ENCODE assay signal across 8 cellular contexts in the genomic region with DNA sequence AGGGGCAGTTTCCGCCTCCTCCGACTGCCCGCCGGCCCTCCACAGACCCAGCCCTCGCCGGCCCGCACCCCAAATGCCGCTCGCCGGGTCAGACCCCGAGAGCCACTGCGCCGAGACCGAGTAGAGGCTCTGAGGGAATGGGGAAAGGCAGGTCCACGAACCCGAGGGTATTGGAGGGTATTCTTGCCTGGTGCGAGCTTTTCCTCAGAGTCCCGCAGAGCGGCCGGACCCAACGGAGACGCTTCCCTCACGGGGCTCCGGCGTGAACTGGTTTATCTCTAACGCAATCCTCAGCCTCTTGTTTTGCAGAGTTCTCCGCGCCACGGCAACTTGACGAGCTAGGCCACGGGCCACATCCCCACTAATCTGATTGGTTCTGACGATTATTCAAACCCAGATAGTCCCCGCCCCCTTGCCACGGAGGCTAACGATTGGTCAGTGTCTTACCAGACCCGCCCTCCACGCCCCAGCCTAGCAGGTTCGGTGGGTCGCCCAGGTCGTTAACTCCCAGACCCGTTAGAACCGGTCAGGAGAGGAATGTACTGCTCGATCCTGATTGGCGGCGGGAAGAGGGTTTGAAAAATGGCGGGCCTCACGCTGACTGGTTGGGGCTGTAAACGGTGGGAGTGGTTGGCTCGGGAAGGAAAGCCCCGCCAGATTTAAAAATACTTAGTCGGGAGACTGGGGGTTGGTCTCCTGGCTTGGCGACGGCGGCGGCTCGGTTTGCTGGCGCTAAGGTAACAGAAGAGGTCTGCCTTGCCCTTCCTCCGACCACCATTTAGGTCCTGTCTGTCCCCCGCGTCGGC. TPM values are rescaled to one million over a fixed set of nuclear protein-coding genes. Genes with fewer than 3 reads are reported as not detected.
DNase-seq lines count a peak whose midpoint lies in the region; ATAC-seq and TF ChIP-seq lines count a peak whose summit lies in the region.

Gene HMGB2, minus strand, starts transcription at position 274 of the 806 bp plus-strand sequence. CDS start 709 bp downstream, outside the sequence.

- peak within 1 kb of the TSS; percentile 100 for H3K27ac Mint-ChIP-seq in dendritic cell treated with granulocyte-macrophage colony-stimulating factor and Interleukin-4, amounts not matched to agents 40 ng/mL and 50 ng/mL, for 4 days

- peak within 1 kb of the TSS; percentile 99 for H3K4me3 Mint-ChIP-seq in dendritic cell treated with granulocyte-macrophage colony-stimulating factor and Interleukin-4, amounts not matched to agents 40 ng/mL and 50 ng/mL, for 4 days

- ATAC-seq in GM19395 (IDR thresholded peaks at IDR 0.05; ENCODE audit: unreplicated experiment) = peak; percentile 87
- ATAC-seq in HG03565 (IDR thresholded peaks at IDR 0.05; ENCODE audit: unreplicated experiment) = peak; percentile 89
- peak; percentile 90 for ATAC-seq in left lobe of liver

- intact Hi-C loops in dendritic cell treated with granulocyte-macrophage colony-stimulating factor and Interleukin-4, amounts not matched to agents 40 ng/mL and 50 ng/mL, for 4 days (cut with micrococcal nuclease) = loop anchor here (1.0 kb wide), 1 partner anchor 36 kb away; the partner anchor contains the start of gene SAP30

- DNase-seq in NCI-H774 (lab: John Stamatoyannopoulos, UW) (peak; percentile 91), left lobe of liver (ENCODE audit: low spot score) (peak; percentile 100)
- DNase-seq in activated CD4-positive, alpha-beta T cell treated with anti-CD3 and anti-CD28 coated beads, Interleukin-2, amount 50 U/mL, for 4 hours = peak; percentile 100
- peak; percentile 99 for DNase-seq in stimulated activated CD4-positive, alpha-beta T cell treated with anti-CD3 and anti-CD28 coated beads, Interleukin-2, amount 100 ng/mL, for 4 hours (ENCODE audit: low read depth)

- H3K27ac ChIP-seq in C4-2B = peak within 1 kb of the TSS; percentile 98

- H3K9me3 Mint-ChIP-seq in dendritic cell treated with granulocyte-macrophage colony-stimulating factor and Interleukin-4, amounts not matched to agents 40 ng/mL and 50 ng/mL, for 4 days = no peaks in the 10 kb centered on the region

- no peak for TF ChIP-seq CTCF in C4-2B (conservative IDR thresholded peaks at IDR 0.05)

- H3K27me3 Mint-ChIP-seq in dendritic cell treated with granulocyte-macrophage colony-stimulating factor and Interleukin-4, amounts not matched to agents 40 ng/mL and 50 ng/mL, for 4 days = no peaks in the 10 kb centered on the region

- peaks cover 27% of the 10 kb centered on the region for H3K36me3 Mint-ChIP-seq in dendritic cell treated with granulocyte-macrophage colony-stimulating factor and Interleukin-4, amounts not matched to agents 40 ng/mL and 50 ng/mL, for 4 days (ENCODE audit: low read depth)

- peaks cover 26% of the 10 kb centered on the region for H3K4me1 Mint-ChIP-seq in dendritic cell treated with granulocyte-macrophage colony-stimulating factor and Interleukin-4, amounts not matched to agents 40 ng/mL and 50 ng/mL, for 4 days (ENCODE audit: low read depth)

RNA-seq across cellular contexts. Expression of gene HMGB2, which starts in this region (rescaled TPM):
- 4.8 TPM for total RNA-seq in left lobe of liver

Comparison
In these comparisons a context has a peak if more than half of its experiments do, and no peak if none do; other contexts are left out.
1. Peak in every context shown above with its lines: DNase-seq, ATAC-seq and H3K27ac ChIP-seq.